In genomic region chr20:543369-544152, GRCh38 we compare ENCODE assay signal across 8 cellular contexts. TPM values are rescaled to one million over a fixed set of nuclear protein-coding genes. Genes with fewer than 3 reads are reported as not detected.
A peak's percentile ranks its signal among the peaks of the same experiment; 100 is the strongest.
DNase-seq lines count a peak whose midpoint lies in the region; ATAC-seq and TF ChIP-seq lines count a peak whose summit lies in the region.

Gene CSNK2A1, minus strand, starts transcription at chr20:543790. Its CDS starts 35,239 bp downstream, at chr20:508551.

- H3K9me3 Mint-ChIP-seq in IgD-negative memory B cell, result no peaks in the 10 kb centered on the region

- peak within 1 kb of the TSS; percentile 92 to 99 (median 96) for H3K4me3 Mint-ChIP-seq in IgD-negative memory B cell

- H3K27ac Mint-ChIP-seq in IgD-negative memory B cell, result peak within 1 kb of the TSS; percentile 96 to 100 (median 99)

- H3K4me1 Mint-ChIP-seq in IgD-negative memory B cell, result peaks cover 30 to 41% (median 37%) of the 10 kb centered on the region in 3 donors

- TF ChIP-seq CTCF in epithelial cell of esophagus (IDR thresholded peaks at IDR 0.05; ENCODE audit: insufficient read depth, low read depth, low read length, missing control alignments), result no peak

- DNase-seq in DMS 273 treated with DMSO at 0.1 percent for 48 hours (lab: John Stamatoyannopoulos, UW) (peak; percentile 92), OCI-M2 (lab: John Stamatoyannopoulos, UW; ENCODE audit: unreplicated experiment) (peak; percentile 94), activated T-cell treated with anti-CD3 and anti-CD28 coated beads for 4 hours (peak; percentile 96), epithelial cell of esophagus (ENCODE audit: low read depth) (peak; percentile 95)
- DNase-seq in stimulated activated CD8-positive, alpha-beta memory T cell treated with anti-CD3 and anti-CD28 coated beads, Interleukin-4, amount 100 ng/mL, for 1 hour (ENCODE audit: low read depth in 2 of 2, low spot score in 1 of 2), result peak; percentile 92 to 93

- no peaks in the 10 kb centered on the region for H3K9me3 ChIP-seq in mononuclear cell (ENCODE audit: low read depth, low read length)

- peaks cover 45% of the 10 kb centered on the region for H3K4me1 ChIP-seq in mononuclear cell (ENCODE audit: insufficient read depth, low read length)

- peaks cover 2% of the 10 kb centered on the region for H3K36me3 Mint-ChIP-seq in IgD-negative memory B cell

- H3K27me3 Mint-ChIP-seq in IgD-negative memory B cell, result peaks cover 6% of the 10 kb centered on the region

- no peaks in the 10 kb centered on the region for H3K27me3 ChIP-seq in mononuclear cell (ENCODE audit: insufficient read depth, low read length)

- H3K4me3 ChIP-seq in epithelial cell of esophagus (ENCODE audit: low read length) (peak within 1 kb of the TSS; percentile 84), mononuclear cell (ENCODE audit: low read length) (peak within 1 kb of the TSS; percentile 97)

- ATAC-seq in GM21529 (IDR thresholded peaks at IDR 0.05; ENCODE audit: unreplicated experiment), result peak; percentile 92

RNA-seq across cellular contexts. Expression of gene CSNK2A1, which starts in this region (rescaled TPM):
- 56.8 TPM for polyA plus RNA-seq in IgD-negative memory B cell
- 54.7 TPM for total RNA-seq in mononuclear cell

Comparison
In these comparisons a context has a peak if more than half of its experiments do, and no peak if none do; other contexts are left out.
1. Peak in every context shown above with its lines: DNase-seq, ATAC-seq and H3K4me3 ChIP-seq.